In the genomic region with DNA sequence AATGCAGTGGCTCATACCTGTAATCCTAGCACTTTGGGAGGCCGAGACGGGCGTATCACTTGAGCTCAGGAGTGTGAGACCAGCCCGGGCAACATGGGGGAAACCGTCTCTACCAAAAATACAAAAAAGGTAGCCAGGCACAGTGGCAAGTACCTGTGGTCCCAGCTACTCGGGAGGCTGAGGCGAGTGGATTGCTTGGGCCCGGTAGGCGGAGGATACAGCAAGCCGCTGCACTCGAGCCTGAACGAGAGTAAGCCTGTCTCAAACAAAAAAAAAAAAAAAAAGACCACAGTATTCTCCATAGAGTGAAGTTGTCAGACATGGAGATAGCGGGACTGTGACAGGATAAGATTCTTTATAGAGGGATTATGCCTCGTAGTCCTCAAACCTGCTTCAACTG, we compare ENCODE assay signal across 9 cellular contexts.
"Had no signal": no experiment of that assay in that cellular context is flagged by ENCODE, and none has a peak within 500 bp of the region (broad histone marks: within the 10 kb centered on the region; RNA-seq: fewer than 3 reads in every experiment).

No MANE protein-coding gene starts in this region.

- DNase-seq: GOT3, H7, HFFc6, KBM-7 had no signal

- ATAC-seq: HCT116, HepG2 had no signal

- H3K27ac Mint-ChIP-seq: HFFc6, IgD-negative memory B cell had no signal

- H3K4me3 ChIP-seq: HAP-1 had no signal

- H3K4me1 Mint-ChIP-seq: IgD-negative memory B cell had no signal

- H3K36me3 Mint-ChIP-seq: IgD-negative memory B cell had no signal

- H3K4me3 Mint-ChIP-seq: HFFc6, IgD-negative memory B cell had no signal

- H3K27ac ChIP-seq: HL-60 had no signal

- H3K36me3 ChIP-seq: HAP-1 had no signal

- H3K9me3 Mint-ChIP-seq: HFFc6 had no signal

- H3K27me3 Mint-ChIP-seq: IgD-negative memory B cell had no signal

- H3K4me1 ChIP-seq: HAP-1 had no signal
